ENCODE assay signal across 2 cellular contexts in genomic region chr1:167661527-167662436, GRCh38.
TF ChIP-seq lines count a peak whose summit lies in the region.

No MANE protein-coding gene starts in this region.

TF ChIP-seq in A549, 52 proteins besides CTCF, POLR2A, EP300 and RAD21:
- TF ChIP-seq JUNB (IDR thresholded peaks at IDR 0.05) (0 out of 2 replicates have a peak, but pooled peaks have one; percentile 18), HEYL (CRISPR knock-in tag; IDR thresholded peaks at IDR 0.05) (no peak), MAZ (IDR thresholded peaks at IDR 0.05; ENCODE audit: borderline replicate concordance, low read depth, low read length) (no peak), FOSL2 (IDR thresholded peaks at IDR 0.05) (0 out of 2 replicates have a peak, but pooled peaks have one; percentile 12), FOSL2 (CRISPR knock-in tag; IDR thresholded peaks at IDR 0.05) (peak; percentile 59), CHD2 (IDR thresholded peaks at IDR 0.05; ENCODE audit: low read length, partially characterized antibody) (no peak), EHF (CRISPR knock-in tag; IDR thresholded peaks at IDR 0.05) (no peak)

TF ChIP-seq in GM12878, 131 proteins besides CTCF, POLR2A, EP300 and RAD21:
- TF ChIP-seq MAX (IDR thresholded peaks at IDR 0.05; ENCODE audit: low read depth, low read length): no peak
- no peak for TF ChIP-seq CHD4 (IDR thresholded peaks at IDR 0.05)
- no peak for TF ChIP-seq CBX3 (IDR thresholded peaks at IDR 0.05; ENCODE audit: borderline replicate concordance, low read depth)
- no peak for TF ChIP-seq ATF3 (IDR thresholded peaks at IDR 0.05; ENCODE audit: borderline replicate concordance, extremely low read depth, low read depth, low read length)
- TF ChIP-seq CHD2 (IDR thresholded peaks at IDR 0.05; ENCODE audit: borderline replicate concordance, low read depth, low read length): no peak
- no peak for TF ChIP-seq ZSCAN29 (IDR thresholded peaks at IDR 0.05)
- no peak for TF ChIP-seq ZBTB4 (CRISPR knock-in tag; IDR thresholded peaks at IDR 0.05)
- no peak for TF ChIP-seq HDAC2 (IDR thresholded peaks at IDR 0.05)
- TF ChIP-seq DPF2 (IDR thresholded peaks at IDR 0.05): no peak
- no peak for TF ChIP-seq RAD51 (IDR thresholded peaks at IDR 0.05)
- peak; percentile 28; the same call in 1 of the 2 replicates for TF ChIP-seq RUNX3 (IDR thresholded peaks at IDR 0.05; ENCODE audit: low read length)
- no peak for TF ChIP-seq TCF7 (IDR thresholded peaks at IDR 0.05; ENCODE audit: borderline replicate concordance)
- no peak for TF ChIP-seq SREBF2 (IDR thresholded peaks at IDR 0.05; ENCODE audit: low read length)
- peak; percentile 77 for TF ChIP-seq MEF2B (IDR thresholded peaks at IDR 0.05; ENCODE audit: partially characterized antibody, poor library complexity, severe bottlenecking)
TF ChIP-seq in GM12878: peak in this region for 2.
